3 cellular contexts compared by ENCODE assay signal in the genomic region with DNA sequence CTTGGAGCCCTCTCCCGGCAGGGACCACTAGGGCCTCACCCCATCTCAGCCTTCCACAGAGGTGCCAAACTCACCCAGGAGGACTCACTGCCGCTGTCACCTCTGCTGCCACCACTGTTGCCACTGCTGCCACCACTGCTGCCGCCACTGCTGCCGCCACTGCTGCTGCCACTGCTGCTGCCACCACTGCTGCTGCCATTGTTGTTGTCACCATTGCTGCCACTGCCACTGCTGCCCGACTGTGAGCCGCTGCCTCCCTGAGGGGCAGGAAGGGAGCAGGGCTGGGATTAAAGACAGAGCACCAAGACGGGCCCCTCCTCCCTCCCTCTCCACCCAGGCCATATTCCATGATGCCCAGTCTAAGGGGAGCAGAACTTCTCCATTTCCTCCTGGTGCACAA.
TF ChIP-seq lines count a peak whose summit lies in the region.

No MANE protein-coding gene starts in this region.

TF ChIP-seq in HEK293, 187 proteins besides CTCF, POLR2A, EP300 and RAD21:
- peak; percentile 60; the same call in 1 of the 2 replicates for TF ChIP-seq MZF1 (tag by site-specific recombination; IDR thresholded peaks at IDR 0.05; ENCODE audit: borderline replicate concordance)
- TF ChIP-seq, protein P1, sequence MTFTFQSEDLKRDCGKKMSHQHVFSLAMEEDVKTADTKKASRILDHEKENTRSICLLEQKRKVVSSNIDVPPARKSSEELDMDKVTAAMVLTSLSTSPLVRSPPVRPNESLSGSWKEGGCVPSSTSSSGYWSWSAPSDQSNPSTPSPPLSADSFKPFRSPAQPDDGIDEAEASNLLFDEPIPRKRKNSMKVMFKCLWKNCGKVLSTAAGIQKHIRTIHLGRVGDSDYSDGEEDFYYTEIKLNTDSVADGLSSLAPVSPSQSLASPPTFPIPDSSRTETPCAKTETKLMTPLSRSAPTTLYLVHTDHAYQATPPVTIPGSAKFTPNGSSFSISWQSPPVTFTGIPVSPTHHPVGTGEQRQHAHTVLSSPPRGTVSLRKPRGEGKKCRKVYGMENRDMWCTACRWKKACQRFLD (tag by site-specific recombination; IDR thresholded peaks at IDR 0.05), result no peak

TF ChIP-seq in K562, 482 proteins besides CTCF, POLR2A, EP300 and RAD21:
- TF ChIP-seq, protein P2, sequence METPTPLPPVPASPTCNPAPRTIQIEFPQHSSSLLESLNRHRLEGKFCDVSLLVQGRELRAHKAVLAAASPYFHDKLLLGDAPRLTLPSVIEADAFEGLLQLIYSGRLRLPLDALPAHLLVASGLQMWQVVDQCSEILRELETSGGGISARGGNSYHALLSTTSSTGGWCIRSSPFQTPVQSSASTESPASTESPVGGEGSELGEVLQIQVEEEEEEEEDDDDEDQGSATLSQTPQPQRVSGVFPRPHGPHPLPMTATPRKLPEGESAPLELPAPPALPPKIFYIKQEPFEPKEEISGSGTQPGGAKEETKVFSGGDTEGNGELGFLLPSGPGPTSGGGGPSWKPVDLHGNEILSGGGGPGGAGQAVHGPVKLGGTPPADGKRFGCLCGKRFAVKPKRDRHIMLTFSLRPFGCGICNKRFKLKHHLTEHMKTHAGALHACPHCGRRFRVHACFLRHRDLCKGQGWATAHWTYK (CRISPR knock-in tag; IDR thresholded peaks at IDR 0.05), result 0 out of 2 replicates have a peak, but pooled peaks have one; percentile 56
- TF ChIP-seq KLF13 (tag; IDR thresholded peaks at IDR 0.05; ENCODE audit: borderline replicate concordance, low read depth), result no peak
- no peak for TF ChIP-seq ZNF347 (CRISPR knock-in tag; IDR thresholded peaks at IDR 0.05; ENCODE audit: low read depth)

TF ChIP-seq in HEK293T, 16 proteins besides CTCF, POLR2A, EP300 and RAD21:
- TF ChIP-seq, protein P3, sequence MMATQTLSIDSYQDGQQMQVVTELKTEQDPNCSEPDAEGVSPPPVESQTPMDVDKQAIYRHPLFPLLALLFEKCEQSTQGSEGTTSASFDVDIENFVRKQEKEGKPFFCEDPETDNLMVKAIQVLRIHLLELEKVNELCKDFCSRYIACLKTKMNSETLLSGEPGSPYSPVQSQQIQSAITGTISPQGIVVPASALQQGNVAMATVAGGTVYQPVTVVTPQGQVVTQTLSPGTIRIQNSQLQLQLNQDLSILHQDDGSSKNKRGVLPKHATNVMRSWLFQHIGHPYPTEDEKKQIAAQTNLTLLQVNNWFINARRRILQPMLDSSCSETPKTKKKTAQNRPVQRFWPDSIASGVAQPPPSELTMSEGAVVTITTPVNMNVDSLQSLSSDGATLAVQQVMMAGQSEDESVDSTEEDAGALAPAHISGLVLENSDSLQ (IDR thresholded peaks at IDR 0.05), result no peak
